Comparison of ENCODE assay signal across 8 cellular contexts in the genomic region with DNA sequence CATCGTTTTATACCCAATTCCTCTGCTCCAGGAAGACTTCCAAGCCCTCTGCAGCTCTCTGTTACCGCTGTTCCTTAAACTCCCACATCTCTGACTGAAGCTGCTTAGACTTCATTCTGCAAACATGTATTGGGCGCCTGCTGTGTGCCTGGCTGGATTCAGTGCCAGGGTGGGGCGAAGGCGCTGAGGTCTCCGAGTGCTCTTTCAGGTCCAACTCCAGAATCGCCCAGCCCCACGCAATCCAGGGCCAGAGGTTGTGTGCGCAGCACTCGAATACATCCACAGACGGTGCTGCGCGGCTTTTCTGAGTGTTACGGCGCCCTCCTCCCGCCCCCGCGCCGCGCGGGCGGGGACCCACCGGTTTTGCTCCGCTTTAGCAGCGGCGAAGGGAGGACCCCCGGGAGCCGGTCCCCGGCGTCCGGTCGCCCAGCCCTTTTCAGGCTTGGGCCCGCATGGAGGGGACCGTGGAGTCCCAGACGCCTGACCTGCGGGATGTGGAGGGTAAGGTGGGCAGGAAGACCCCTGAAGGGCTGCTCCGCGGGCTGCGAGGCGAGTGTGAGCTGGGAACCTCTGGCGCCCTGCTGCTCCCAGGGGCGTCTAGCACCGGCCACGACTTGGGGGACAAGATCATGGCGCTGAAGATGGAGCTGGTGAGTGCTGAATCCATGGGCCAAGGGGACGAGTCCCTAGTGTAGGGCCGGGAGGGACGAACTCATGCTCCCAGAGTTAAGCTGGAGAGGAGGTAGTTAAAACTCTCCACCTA. TPM values are rescaled to one million over a fixed set of nuclear protein-coding genes. Genes with fewer than 3 reads are reported as not detected.
A peak's percentile ranks its signal among the peaks of the same experiment; 100 is the strongest.
DNase-seq lines count a peak whose midpoint lies in the region; ATAC-seq, FAIRE-seq and TF ChIP-seq lines count a peak whose summit lies in the region.

A gene with protein sequence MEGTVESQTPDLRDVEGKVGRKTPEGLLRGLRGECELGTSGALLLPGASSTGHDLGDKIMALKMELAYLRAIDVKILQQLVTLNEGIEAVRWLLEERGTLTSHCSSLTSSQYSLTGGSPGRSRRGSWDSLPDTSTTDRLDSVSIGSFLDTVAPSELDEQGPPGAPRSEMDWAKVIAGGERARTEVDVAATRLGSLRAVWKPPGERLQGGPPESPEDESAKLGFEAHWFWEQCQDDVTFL (plus strand): TSS at position 360 of the 763 bp plus-strand sequence. CDS start 93 bp downstream, at position 453.

- H3K9me2 ChIP-seq in OCI-LY7 (ENCODE audit: insufficient read depth, low read length) = no peaks in the 10 kb centered on the region

- H3K4me2 ChIP-seq in OCI-LY7 (ENCODE audit: low read length) = peak within 1 kb of the TSS; percentile 80
- peak within 1 kb of the TSS; percentile 98 for H3K4me2 ChIP-seq in osteoblast (ENCODE audit: insufficient read depth, low read length)

- H3K4me1 ChIP-seq in OCI-LY7 (ENCODE audit: insufficient read depth, low read length, poor library complexity, severe bottlenecking) = peaks cover 25% of the 10 kb centered on the region
- H3K4me1 ChIP-seq in heart left ventricle = peaks cover 0 to 50% (median 36%) of the 10 kb centered on the region in 12 donors
- H3K4me1 ChIP-seq in osteoblast (ENCODE audit: insufficient read depth, low read length) = peaks cover 16% of the 10 kb centered on the region
- no peaks in the 10 kb centered on the region for H3K4me1 ChIP-seq in aorta (ENCODE audit: control insufficient read depth in 1 of 2, insufficient read depth in 2 of 2, low read length in 2 of 2)

- POLR2A ChIA-PET in OCI-LY7 (lab: Charles Lee) = interaction anchor here (0.7 to 0.8 kb wide), 3 partner anchors 24 to 566 kb away, joined by 3 to 5 read pairs (median 4); no protein-coding TSS in a partner anchor

- H3K27ac ChIP-seq in OCI-LY7 (ENCODE audit: low read depth, low read length, poor library complexity, severe bottlenecking) (no peak within 1 kb of the TSS), heart left ventricle (peak within 1 kb of the TSS; percentile 68 to 99 (median 92)), osteoblast (ENCODE audit: low read depth, low read length) (peak within 1 kb of the TSS; percentile 13), aorta (ENCODE audit: low read depth in 1 of 2, low read length in 2 of 2) (peak within 1 kb of the TSS; percentile 28 to 61)

- H3K36me3 ChIP-seq in OCI-LY7 (ENCODE audit: insufficient read depth, low read length) = no peaks in the 10 kb centered on the region
- peaks cover 0 to 8% (median 0%) of the 10 kb centered on the region in 9 donors for H3K36me3 ChIP-seq in heart left ventricle
- H3K36me3 ChIP-seq in osteoblast (ENCODE audit: insufficient read depth, low read length) = peaks cover 2% of the 10 kb centered on the region
- H3K36me3 ChIP-seq in aorta (ENCODE audit: control insufficient read depth in 1 of 2, insufficient read depth in 2 of 2, low read length in 1 of 2) = no peaks in the 10 kb centered on the region

- TF ChIP-seq CTCF in OCI-LY7 (conservative IDR thresholded peaks at IDR 0.05; ENCODE audit: low read length) = no peak
- TF ChIP-seq CTCF in heart left ventricle (IDR thresholded peaks at IDR 0.05) = peak in 1 of 12 donors; percentile 9
- TF ChIP-seq CTCF in osteoblast (IDR thresholded peaks at IDR 0.05; ENCODE audit: extremely low read depth, low read depth, low read length) = no peak

- CTCF ChIA-PET in OCI-LY7 (lab: Charles Lee; ENCODE audit: unreplicated experiment) = no interaction called here

- ATAC-seq in heart left ventricle = peak; percentile 35 to 72 (median 68)
- ATAC-seq in aorta (ENCODE audit: low FRiP score) = peak; percentile 84

- H3K27me3 ChIP-seq in heart left ventricle = no peaks in the 10 kb centered on the region
- no peaks in the 10 kb centered on the region for H3K27me3 ChIP-seq in osteoblast (ENCODE audit: insufficient read depth, low read length)
- no peaks in the 10 kb centered on the region for H3K27me3 ChIP-seq in aorta (ENCODE audit: control insufficient read depth in 1 of 2, insufficient read depth in 2 of 2, low read length in 1 of 2)

- TF ChIP-seq POLR2A in GM12892 (IDR thresholded peaks at IDR 0.05; ENCODE audit: low read depth, low read length) (no peak), heart left ventricle (IDR thresholded peaks at IDR 0.05) (peak in 1 of 2 donors; percentile 27)

- no peak for DNase-seq in GM12892 (ENCODE audit: insufficient read length)
- DNase-seq in OCI-LY7 (ENCODE audit: low spot score) = peak; percentile 60
- DNase-seq in amniotic epithelial cell (ENCODE audit: low read depth) = peak; percentile 51
- DNase-seq in heart left ventricle = peak; percentile 61 to 80 (median 76)
- DNase-seq in osteoblast (ENCODE audit: insufficient read length, low spot score, missing footprints) = peak; percentile 95
- DNase-seq in aorta = peak; percentile 73 to 92
- no peak for DNase-seq in NCI-H187 (lab: John Stamatoyannopoulos, UW)
- no peak for DNase-seq in COLO668 (lab: John Stamatoyannopoulos, UW; ENCODE audit: unreplicated experiment)

- WGBS in heart left ventricle, 4 donors = 0 to 2% (median 1%) methylated on average over 29 to 48 of the region's 48 CpGs
- WGBS in aorta, 2 donors = 0 to 1% methylated on average over 47 to 48 of the region's 48 CpGs

- BruUV-seq in OCI-LY7 (replicated peaks; lab: Mats Ljungman, UMichigan) = no TSS peak

- H3K79me2 ChIP-seq in OCI-LY7 (ENCODE audit: insufficient read depth, low read depth, low read length) (no peaks in the 10 kb centered on the region), osteoblast (ENCODE audit: insufficient read depth, low read length) (peaks cover 14% of the 10 kb centered on the region)

- H3K9me3 ChIP-seq in OCI-LY7 (ENCODE audit: low read length) (no peaks in the 10 kb centered on the region), heart left ventricle (no peaks in the 10 kb centered on the region), osteoblast (ENCODE audit: low read depth, low read length) (no peaks in the 10 kb centered on the region), aorta (ENCODE audit: control insufficient read depth, low read length) (no peaks in the 10 kb centered on the region)

- intact Hi-C loops in OCI-LY7 (cut with micrococcal nuclease; ENCODE audit: unreplicated experiment) (no loop called here), heart left ventricle (cut with DNase I) (no loop called here), aorta (cut with DNase I) (no loop called here)

- H2AFZ ChIP-seq in OCI-LY7 (ENCODE audit: low read length) = peak within 1 kb of the TSS; percentile 94
- H2AFZ ChIP-seq in osteoblast (ENCODE audit: low read length) = peak within 1 kb of the TSS; percentile 99

- peak within 1 kb of the TSS; percentile 65 for H3K4me3 ChIP-seq in OCI-LY7 (ENCODE audit: low read depth, low read length, poor library complexity, severe bottlenecking)
- H3K4me3 ChIP-seq in heart left ventricle = peak within 1 kb of the TSS; percentile 71 to 100 (median 92)
- H3K4me3 ChIP-seq in osteoblast (ENCODE audit: insufficient read depth, low read length) = peak within 1 kb of the TSS; percentile 97
- H3K4me3 ChIP-seq in aorta (ENCODE audit: low read length in 2 of 2) = peak within 1 kb of the TSS; percentile 7 to 75

- no peaks in the 10 kb centered on the region for H4K20me1 ChIP-seq in OCI-LY7 (ENCODE audit: insufficient read depth, low read length)
- peaks cover 5% of the 10 kb centered on the region for H4K20me1 ChIP-seq in osteoblast (ENCODE audit: insufficient read depth, low read length)

- peak; percentile 40 for FAIRE-seq in GM12892 (lab: Jason Lieb, UNC)

RNA-seq across cellular contexts. Expression of the gene that starts here (rescaled TPM):
- polyA plus RNA-seq in GM12892 (2012; ENCODE audit: missing spikeins) = not detected
- total RNA-seq in OCI-LY7 (2014; rRNA removed; shearing (Covaris generic)) = 0.25 and 0.51 TPM in 2 replicates
- total RNA-seq in OCI-LY7 (2022) (0.17 and 0.20 TPM in 2 replicates), heart left ventricle (10 to 100 TPM in 2 of 9 donors, 1 to 10 TPM in 7; 7.1 to 10.6 (median 8.9) TPM), osteoblast (4.1 and 4.3 TPM in 2 replicates), aorta (10 to 100 TPM; 12.5 to 16.5 TPM)
- polyA plus RNA-seq in heart left ventricle (10 to 100 TPM in 1 of 2 donors, 1 to 10 TPM in 1; 5.9 to 10.5 TPM), aorta (1 to 10 TPM; 3.1 to 9.8 TPM)

Comparison
In these comparisons a context has a peak if more than half of its experiments do, and no peak if none do; other contexts are left out.
1. Peak in DNase-seq, H3K4me3 ChIP-seq and H3K4me2 ChIP-seq in OCI-LY7; RNA of the gene not detected or under 1 TPM.
2. DNase-seq: peak in amniotic epithelial cell (single experiment), heart left ventricle (5 of 5), osteoblast (single experiment) and aorta (2 of 2); none in GM12892 (single experiment), NCI-H187 (0 of 2) and COLO668 (single experiment).
3. H3K4me3 ChIP-seq: peak in every context shown above with its lines; median percentile 97 in osteoblast; 92 in heart left ventricle; 65 in OCI-LY7; 41 in aorta.